Comparison of ENCODE assay signal across 15 cellular contexts in the genomic region with DNA sequence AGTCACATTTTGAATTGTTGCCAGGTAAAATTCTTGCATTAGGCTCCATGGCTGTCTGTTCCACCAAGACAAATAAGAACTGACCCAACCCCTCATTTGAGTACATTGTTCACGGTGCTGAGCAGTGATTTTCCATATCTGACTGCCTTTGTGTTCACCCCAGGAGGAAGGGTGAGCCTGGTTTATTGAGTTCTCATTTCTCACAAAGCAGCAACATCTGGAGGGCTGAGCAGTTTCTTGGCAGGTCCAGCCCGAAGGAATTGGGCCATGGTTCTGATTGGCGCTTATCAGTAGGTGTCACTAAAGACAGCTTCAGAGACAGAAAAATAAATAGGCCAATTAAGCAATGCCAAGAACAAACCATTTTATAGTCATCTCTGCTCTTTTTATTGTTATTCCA.
"Had no signal": no experiment of that assay in that cellular context is flagged by ENCODE, and none has a peak within 500 bp of the region (broad histone marks: within the 10 kb centered on the region; RNA-seq: fewer than 3 reads in every experiment).

No MANE protein-coding gene starts in this region.

- H3K4me3 ChIP-seq: adrenal gland, body of pancreas, prostate gland, thoracic aorta had no signal

- H3K27ac ChIP-seq: adrenal gland, body of pancreas, prostate gland, thoracic aorta had no signal

- H3K36me3 ChIP-seq: adrenal gland, prostate gland, thoracic aorta had no signal

- DNase-seq: activated naive CD4-positive, alpha-beta T cell treated with anti-CD3 and anti-CD28 coated beads, Interleukin-2, amount 50 U/mL, for 16 hours; activated T-cell treated with anti-CD3 and anti-CD28 coated beads, Interleukin-2, amount 50 U/mL, for 1 hour; adrenal gland; body of pancreas; cerebellar nuclear complex; hypothalamus; natural killer cell; nucleus accumbens; stimulated activated CD4-positive, alpha-beta T cell treated with anti-CD3 and anti-CD28 coated beads, Interleukin-15, amount 100 ng/mL, for 24 hours; stimulated activated CD4-positive, alpha-beta T cell treated with anti-CD3 and anti-CD28 coated beads, Interleukin-4, amount 100 ng/mL, for 24 hours; stimulated activated naive CD8-positive, alpha-beta T cell treated with anti-CD3 and anti-CD28 coated beads, Interleukin-15, amount 100 ng/mL, for 72 hours; T-helper 17 cell had no signal

- H3K4me1 ChIP-seq: adrenal gland, body of pancreas, prostate gland had no signal

- H3K27me3 ChIP-seq: adrenal gland, body of pancreas had no signal

- H3K9me3 ChIP-seq: adrenal gland, body of pancreas, prostate gland, thoracic aorta had no signal

- ATAC-seq: body of pancreas; esophagus mucosa; natural killer cell; stimulated activated naive CD8-positive, alpha-beta T cell treated with anti-CD3 and anti-CD28 coated beads, Interleukin-15, amount 100 ng/mL, for 72 hours; T-helper 17 cell had no signal
